28 cellular contexts compared by ENCODE assay signal in the genomic region with DNA sequence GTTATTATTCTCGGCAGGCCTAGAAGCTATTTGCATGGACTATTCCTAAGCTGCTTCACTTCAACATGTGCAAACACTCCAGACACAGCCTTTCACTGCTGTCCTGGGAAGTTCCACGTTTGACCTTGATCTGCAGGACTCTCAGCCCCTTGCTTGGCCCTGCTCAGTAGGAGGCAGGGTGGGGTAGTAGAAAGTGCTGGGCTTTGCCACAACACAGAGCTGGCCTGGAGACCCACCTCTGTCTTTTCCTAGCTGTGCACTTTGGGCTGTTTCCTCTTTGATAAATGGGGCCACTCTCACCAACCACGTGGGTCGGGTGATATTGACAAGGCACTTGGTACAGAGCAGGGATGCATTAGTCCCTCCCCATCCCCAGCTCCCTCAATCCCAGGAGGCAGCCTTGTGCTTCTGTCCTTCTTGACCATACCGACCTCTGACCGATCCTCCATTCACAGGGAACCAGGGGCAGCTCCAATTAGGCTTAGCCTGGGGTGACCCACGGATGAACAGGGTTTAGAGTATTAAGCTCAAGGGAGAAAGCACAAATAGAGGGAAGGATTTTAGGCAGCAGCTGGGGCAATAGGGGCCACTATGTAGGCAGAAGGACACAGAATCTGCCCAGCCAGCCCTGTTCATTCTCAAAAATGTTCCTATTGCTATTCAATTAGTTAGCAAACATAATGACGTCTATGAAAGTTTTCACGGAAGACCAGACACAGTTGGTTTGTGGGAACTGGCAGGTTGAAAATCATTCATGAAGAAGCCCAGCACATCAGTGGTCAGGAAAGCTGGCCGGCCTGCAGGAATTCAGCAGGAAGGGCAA.
A peak's percentile ranks its signal among the peaks of the same experiment; 100 is the strongest.
DNase-seq lines count a peak whose midpoint lies in the region; ATAC-seq and TF ChIP-seq lines count a peak whose summit lies in the region.
"Had no signal": no experiment of that assay in that cellular context is flagged by ENCODE, and none has a peak within 500 bp of the region (broad histone marks: within the 10 kb centered on the region; RNA-seq: fewer than 3 reads in every experiment).

No MANE protein-coding gene starts in this region.

- H3K9ac ChIP-seq in PC-3 (ENCODE audit: low read length) = no peak overlapping the region

- no peak overlapping the region for H3K4me3 Mint-ChIP-seq in stimulated activated effector memory CD8-positive, alpha-beta T cell treated with anti-CD3 and anti-CD28 coated beads, Interleukin-12 subunit alpha, Interleukin-12 subunit beta, amount 100 ng/mL, for 72 hours
- H3K4me3 Mint-ChIP-seq: activated B cell treated with CpG ODN at 0.5 μM for 24 hours; activated CD4-positive, alpha-beta memory T cell treated with anti-CD3 and anti-CD28 coated beads for 36 hours; activated naive CD8-positive, alpha-beta T cell treated with anti-CD3 and anti-CD28 coated beads, Interleukin-2, amount 10 ng/mL, durations not matched to agents 7 days and 5 days; immature natural killer cell; natural killer cell had no signal

- H3K9me3 ChIP-seq in left ventricle myocardium inferior (replicated peaks) = no peaks in the 10 kb centered on the region
- H3K9me3 ChIP-seq in OCI-LY7 (ENCODE audit: low read length) = no peaks in the 10 kb centered on the region
- H3K9me3 ChIP-seq in PC-3 (ENCODE audit: low read length) = no peaks in the 10 kb centered on the region
- H3K9me3 ChIP-seq: esophagus squamous epithelium, gastrocnemius medialis, spleen, testis had no signal

- H3K36me3 ChIP-seq in left ventricle myocardium inferior = peaks cover 56% of the 10 kb centered on the region
- H3K36me3 ChIP-seq in OCI-LY7 (ENCODE audit: insufficient read depth, low read length) = no peaks in the 10 kb centered on the region
- H3K36me3 ChIP-seq in PC-3 (ENCODE audit: low read depth, low read length) = no peaks in the 10 kb centered on the region
- H3K36me3 ChIP-seq: gastrocnemius medialis had no signal

- no peak for DNase-seq in left ventricle myocardium inferior
- DNase-seq in Right ventricle myocardium superior = no peak
- no peak for DNase-seq in OCI-LY7 (ENCODE audit: low spot score)
- DNase-seq in stimulated activated effector memory CD8-positive, alpha-beta T cell treated with anti-CD3 and anti-CD28 coated beads, Interleukin-12 subunit alpha, Interleukin-12 subunit beta, amount 100 ng/mL, for 72 hours (ENCODE audit: low spot score in 2 of 2) = no peak
- DNase-seq in PC-3 = no peak
- DNase-seq in MV-4-11 (lab: John Stamatoyannopoulos, UW) = no peak
- DNase-seq: activated B cell treated with CpG ODN at 0.5 μM for 24 hours; activated CD4-positive, alpha-beta memory T cell treated with anti-CD3 and anti-CD28 coated beads for 36 hours; activated CD8-positive, alpha-beta memory T cell treated with anti-CD3 and anti-CD28 coated beads, Interleukin-2, amount 50 U/mL, for 4 hours; activated naive CD8-positive, alpha-beta T cell treated with anti-CD3 and anti-CD28 coated beads, Interleukin-2, amount 10 ng/mL, durations not matched to agents 7 days and 5 days; central memory CD4-positive, alpha-beta T cell; esophagus squamous epithelium; gastrocnemius medialis; immature natural killer cell; KG1; natural killer cell; NCI-H146; NCI-H2107; NK-92 treated with Interleukin-12 subunit alpha and Interleukin-12 subunit beta, amount 100 ng/mL, for 24 hours; SHP77 treated with DMSO at 0.1 percent for 48 hours; spleen; T1000; testis had no signal

- ATAC-seq in Right ventricle myocardium superior (ENCODE audit: poor library complexity) (no peak), GM19463 (IDR thresholded peaks at IDR 0.05; ENCODE audit: unreplicated experiment) (no peak), PC-3 (no peak)
- no peak for ATAC-seq in stimulated activated effector memory CD8-positive, alpha-beta T cell treated with anti-CD3 and anti-CD28 coated beads, Interleukin-12 subunit alpha, Interleukin-12 subunit beta, amount 100 ng/mL, for 72 hours
- ATAC-seq: natural killer cell, right cardiac atrium had no signal

- no peaks in the 10 kb centered on the region for H3K9me2 ChIP-seq in OCI-LY7 (ENCODE audit: insufficient read depth, low read length)
- H3K9me2 ChIP-seq in PC-3 (replicated peaks; ENCODE audit: low read length) = no peaks in the 10 kb centered on the region

- peaks cover 4% of the 10 kb centered on the region for H3K4me1 Mint-ChIP-seq in stimulated activated effector memory CD8-positive, alpha-beta T cell treated with anti-CD3 and anti-CD28 coated beads, Interleukin-12 subunit alpha, Interleukin-12 subunit beta, amount 100 ng/mL, for 72 hours
- H3K4me1 Mint-ChIP-seq: activated naive CD8-positive, alpha-beta T cell treated with anti-CD3 and anti-CD28 coated beads, Interleukin-2, amount 10 ng/mL, durations not matched to agents 7 days and 5 days; immature natural killer cell; natural killer cell had no signal

- TF ChIP-seq CTCF in left ventricle myocardium inferior (IDR thresholded peaks at IDR 0.05; ENCODE audit: borderline replicate concordance) = no peak
- TF ChIP-seq CTCF in OCI-LY7 (conservative IDR thresholded peaks at IDR 0.05; ENCODE audit: low read length) = no peak
- TF ChIP-seq CTCF in PC-3 (conservative IDR thresholded peaks at IDR 0.05; ENCODE audit: low read depth, low read length) = no peak

- no peaks in the 10 kb centered on the region for H4K20me1 ChIP-seq in OCI-LY7 (ENCODE audit: insufficient read depth, low read length)
- H4K20me1 ChIP-seq in PC-3 (ENCODE audit: low read length) = no peaks in the 10 kb centered on the region

- no peaks in the 10 kb centered on the region for H3F3A ChIP-seq in PC-3 (ENCODE audit: low read length, unreplicated experiment)

- intact Hi-C loops in left ventricle myocardium inferior (cut with micrococcal nuclease) (no loop called here), Right ventricle myocardium superior (cut with DNase I) (no loop called here), OCI-LY7 (cut with micrococcal nuclease; ENCODE audit: unreplicated experiment) (no loop called here), PC-3 (cut with micrococcal nuclease) (no loop called here)

- H3K27ac ChIP-seq in left ventricle myocardium inferior (replicated peaks) = peak overlapping the region; percentile 46
- no peak overlapping the region for H3K27ac ChIP-seq in OCI-LY7 (ENCODE audit: low read depth, low read length, poor library complexity, severe bottlenecking)
- H3K27ac ChIP-seq in layer of hippocampus (ENCODE audit: low read depth, low read length) = peak overlapping the region; percentile 6
- no peak overlapping the region for H3K27ac ChIP-seq in PC-3 (ENCODE audit: low read length)
- H3K27ac ChIP-seq: C4-2B, esophagus squamous epithelium, gastrocnemius medialis, spleen, testis had no signal

- H3K9me3 Mint-ChIP-seq in stimulated activated effector memory CD8-positive, alpha-beta T cell treated with anti-CD3 and anti-CD28 coated beads, Interleukin-12 subunit alpha, Interleukin-12 subunit beta, amount 100 ng/mL, for 72 hours = no peaks in the 10 kb centered on the region
- H3K9me3 Mint-ChIP-seq: activated B cell treated with CpG ODN at 0.5 μM for 24 hours; activated CD4-positive, alpha-beta memory T cell treated with anti-CD3 and anti-CD28 coated beads for 36 hours; activated naive CD8-positive, alpha-beta T cell treated with anti-CD3 and anti-CD28 coated beads, Interleukin-2, amount 10 ng/mL, durations not matched to agents 7 days and 5 days; activated T-helper 2 cell treated with anti-CD3 and anti-CD28 coated beads, Interferon-gamma antibody, Interleukin-2, Interleukin-4, amounts not matched to agents 10 μg/mL and 5 μg/mL and 100 μg/mL, durations not matched to agents 14 hours and 24 hours and 36 hours; immature natural killer cell; natural killer cell had no signal

- POLR2A ChIA-PET in OCI-LY7 (lab: Charles Lee) = interaction anchor here (0.6 to 2.4 kb wide), 7 partner anchors 9 to 84 kb away, joined by 3 to 15 read pairs (median 4); no protein-coding TSS in a partner anchor
- POLR2A ChIA-PET in PC-3 (lab: Charles Lee; ENCODE audit: unreplicated experiment) = no interaction called here

- no TSS peak for BruUV-seq in OCI-LY7 (replicated peaks; lab: Mats Ljungman, UMichigan)
- BruUV-seq in PC-3 (replicated peaks; lab: Mats Ljungman, UMichigan) = no TSS peak

- H3K4me2 ChIP-seq in OCI-LY7 (ENCODE audit: low read length) (no peak overlapping the region), PC-3 (ENCODE audit: low read length) (no peak overlapping the region)

- 0 out of 2 replicates have a peak overlapping the region, but pooled peaks have one; percentile 15 for H2AFZ ChIP-seq in OCI-LY7 (ENCODE audit: low read length)
- no peak overlapping the region for H2AFZ ChIP-seq in PC-3 (ENCODE audit: low read length)

- H3K27me3 ChIP-seq in left ventricle myocardium inferior (ENCODE audit: low read depth) (no peaks in the 10 kb centered on the region), layer of hippocampus (ENCODE audit: control insufficient read depth, insufficient read depth, low read length) (no peaks in the 10 kb centered on the region), PC-3 (ENCODE audit: low read length) (no peaks in the 10 kb centered on the region)
- H3K27me3 ChIP-seq: esophagus squamous epithelium, gastrocnemius medialis, spleen, testis had no signal

- CTCF ChIA-PET in OCI-LY7 (lab: Charles Lee; ENCODE audit: unreplicated experiment) (interaction anchor here (0.7 to 2.0 kb wide), 11 partner anchors 9 to 128 kb away, joined by 3 to 9 read pairs (median 4); no protein-coding TSS in a partner anchor), PC-3 (lab: Charles Lee) (interaction anchor here (0.6 to 1.3 kb wide), 3 partner anchors 11 to 810 kb away, joined by 3 to 6 read pairs (median 4); partner anchors contain the start of gene SYNE3)

- H3K36me3 Mint-ChIP-seq in stimulated activated effector memory CD8-positive, alpha-beta T cell treated with anti-CD3 and anti-CD28 coated beads, Interleukin-12 subunit alpha, Interleukin-12 subunit beta, amount 100 ng/mL, for 72 hours = peaks cover 98% of the 10 kb centered on the region

- H3K79me2 ChIP-seq in OCI-LY7 (ENCODE audit: insufficient read depth, low read depth, low read length) (no peaks in the 10 kb centered on the region), PC-3 (ENCODE audit: low read length) (no peaks in the 10 kb centered on the region)

- H3K27ac Mint-ChIP-seq in stimulated activated effector memory CD8-positive, alpha-beta T cell treated with anti-CD3 and anti-CD28 coated beads, Interleukin-12 subunit alpha, Interleukin-12 subunit beta, amount 100 ng/mL, for 72 hours = peak overlapping the region; percentile 74
- H3K27ac Mint-ChIP-seq: activated B cell treated with CpG ODN at 0.5 μM for 24 hours; activated CD4-positive, alpha-beta memory T cell treated with anti-CD3 and anti-CD28 coated beads for 36 hours; activated naive CD8-positive, alpha-beta T cell treated with anti-CD3 and anti-CD28 coated beads, Interleukin-2, amount 10 ng/mL, durations not matched to agents 7 days and 5 days; activated T-helper 2 cell treated with anti-CD3 and anti-CD28 coated beads, Interferon-gamma antibody, Interleukin-2, Interleukin-4, amounts not matched to agents 10 μg/mL and 5 μg/mL and 100 μg/mL, durations not matched to agents 14 hours and 24 hours and 36 hours; immature natural killer cell had no signal

- H3K4me3 ChIP-seq in left ventricle myocardium inferior (no peak overlapping the region), OCI-LY7 (ENCODE audit: low read depth, low read length, poor library complexity, severe bottlenecking) (no peak overlapping the region), PC-3 (ENCODE audit: low read length) (no peak overlapping the region)
- H3K4me3 ChIP-seq: esophagus squamous epithelium, gastrocnemius medialis, spleen, testis had no signal

- peaks cover 17% of the 10 kb centered on the region for H3K4me1 ChIP-seq in left ventricle myocardium inferior
- H3K4me1 ChIP-seq in OCI-LY7 (ENCODE audit: insufficient read depth, low read length, poor library complexity, severe bottlenecking) = peaks cover 11% of the 10 kb centered on the region
- H3K4me1 ChIP-seq in PC-3 (ENCODE audit: insufficient read depth, low read length) = no peaks in the 10 kb centered on the region
- H3K4me1 ChIP-seq: esophagus squamous epithelium had no signal

Comparison
In these comparisons a context has a peak if more than half of its experiments do, and no peak if none do; other contexts are left out.
1. H3K27ac ChIP-seq: peak in left ventricle myocardium inferior (single experiment) and layer of hippocampus (single experiment); none in OCI-LY7 (single experiment) and PC-3 (single experiment).